ENCODE assay signal across 1 cellular context in the genomic region with DNA sequence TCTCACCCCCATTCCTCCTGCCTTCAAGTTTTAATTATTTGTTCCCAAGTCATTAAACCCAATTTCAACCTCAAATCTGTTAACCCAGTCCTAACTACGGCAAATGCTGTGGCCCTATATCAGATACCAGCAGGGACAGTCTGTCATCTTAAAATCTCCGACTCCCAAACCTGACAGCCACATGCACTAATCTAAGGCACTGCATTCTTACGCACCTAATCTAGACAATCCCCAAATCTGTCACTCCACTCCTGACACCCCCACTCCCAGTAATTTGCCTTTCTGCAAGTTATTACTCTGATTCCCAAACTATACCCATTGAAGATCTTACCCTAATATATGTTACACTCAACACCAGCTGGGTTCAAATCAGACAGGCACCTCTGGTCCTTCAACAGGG.
TF ChIP-seq lines count a peak whose summit lies in the region.

No MANE protein-coding gene starts in this region.

TF ChIP-seq in K562, 482 proteins besides CTCF, POLR2A, EP300 and RAD21 (continues in another document):
- peak in 1 of 2 experiments; percentile 70; a peak in 2 of 4 replicates for TF ChIP-seq RCOR1 (IDR thresholded peaks at IDR 0.05; ENCODE audit: borderline replicate concordance in 1 of 2, low read depth in 2 of 2, low read length in 2 of 2)
- TF ChIP-seq MAFG (tag; conservative IDR thresholded peaks at IDR 0.05), result no peak
- TF ChIP-seq KDM1A (IDR thresholded peaks at IDR 0.05), result peak; percentile 89 to 91
- TF ChIP-seq RBM17 (IDR thresholded peaks at IDR 0.05; ENCODE audit: borderline replicate concordance, low read depth, low read length), result no peak
- TF ChIP-seq HMG20B (CRISPR knock-in tag; IDR thresholded peaks at IDR 0.05), result no peak
- TF ChIP-seq, protein P1, sequence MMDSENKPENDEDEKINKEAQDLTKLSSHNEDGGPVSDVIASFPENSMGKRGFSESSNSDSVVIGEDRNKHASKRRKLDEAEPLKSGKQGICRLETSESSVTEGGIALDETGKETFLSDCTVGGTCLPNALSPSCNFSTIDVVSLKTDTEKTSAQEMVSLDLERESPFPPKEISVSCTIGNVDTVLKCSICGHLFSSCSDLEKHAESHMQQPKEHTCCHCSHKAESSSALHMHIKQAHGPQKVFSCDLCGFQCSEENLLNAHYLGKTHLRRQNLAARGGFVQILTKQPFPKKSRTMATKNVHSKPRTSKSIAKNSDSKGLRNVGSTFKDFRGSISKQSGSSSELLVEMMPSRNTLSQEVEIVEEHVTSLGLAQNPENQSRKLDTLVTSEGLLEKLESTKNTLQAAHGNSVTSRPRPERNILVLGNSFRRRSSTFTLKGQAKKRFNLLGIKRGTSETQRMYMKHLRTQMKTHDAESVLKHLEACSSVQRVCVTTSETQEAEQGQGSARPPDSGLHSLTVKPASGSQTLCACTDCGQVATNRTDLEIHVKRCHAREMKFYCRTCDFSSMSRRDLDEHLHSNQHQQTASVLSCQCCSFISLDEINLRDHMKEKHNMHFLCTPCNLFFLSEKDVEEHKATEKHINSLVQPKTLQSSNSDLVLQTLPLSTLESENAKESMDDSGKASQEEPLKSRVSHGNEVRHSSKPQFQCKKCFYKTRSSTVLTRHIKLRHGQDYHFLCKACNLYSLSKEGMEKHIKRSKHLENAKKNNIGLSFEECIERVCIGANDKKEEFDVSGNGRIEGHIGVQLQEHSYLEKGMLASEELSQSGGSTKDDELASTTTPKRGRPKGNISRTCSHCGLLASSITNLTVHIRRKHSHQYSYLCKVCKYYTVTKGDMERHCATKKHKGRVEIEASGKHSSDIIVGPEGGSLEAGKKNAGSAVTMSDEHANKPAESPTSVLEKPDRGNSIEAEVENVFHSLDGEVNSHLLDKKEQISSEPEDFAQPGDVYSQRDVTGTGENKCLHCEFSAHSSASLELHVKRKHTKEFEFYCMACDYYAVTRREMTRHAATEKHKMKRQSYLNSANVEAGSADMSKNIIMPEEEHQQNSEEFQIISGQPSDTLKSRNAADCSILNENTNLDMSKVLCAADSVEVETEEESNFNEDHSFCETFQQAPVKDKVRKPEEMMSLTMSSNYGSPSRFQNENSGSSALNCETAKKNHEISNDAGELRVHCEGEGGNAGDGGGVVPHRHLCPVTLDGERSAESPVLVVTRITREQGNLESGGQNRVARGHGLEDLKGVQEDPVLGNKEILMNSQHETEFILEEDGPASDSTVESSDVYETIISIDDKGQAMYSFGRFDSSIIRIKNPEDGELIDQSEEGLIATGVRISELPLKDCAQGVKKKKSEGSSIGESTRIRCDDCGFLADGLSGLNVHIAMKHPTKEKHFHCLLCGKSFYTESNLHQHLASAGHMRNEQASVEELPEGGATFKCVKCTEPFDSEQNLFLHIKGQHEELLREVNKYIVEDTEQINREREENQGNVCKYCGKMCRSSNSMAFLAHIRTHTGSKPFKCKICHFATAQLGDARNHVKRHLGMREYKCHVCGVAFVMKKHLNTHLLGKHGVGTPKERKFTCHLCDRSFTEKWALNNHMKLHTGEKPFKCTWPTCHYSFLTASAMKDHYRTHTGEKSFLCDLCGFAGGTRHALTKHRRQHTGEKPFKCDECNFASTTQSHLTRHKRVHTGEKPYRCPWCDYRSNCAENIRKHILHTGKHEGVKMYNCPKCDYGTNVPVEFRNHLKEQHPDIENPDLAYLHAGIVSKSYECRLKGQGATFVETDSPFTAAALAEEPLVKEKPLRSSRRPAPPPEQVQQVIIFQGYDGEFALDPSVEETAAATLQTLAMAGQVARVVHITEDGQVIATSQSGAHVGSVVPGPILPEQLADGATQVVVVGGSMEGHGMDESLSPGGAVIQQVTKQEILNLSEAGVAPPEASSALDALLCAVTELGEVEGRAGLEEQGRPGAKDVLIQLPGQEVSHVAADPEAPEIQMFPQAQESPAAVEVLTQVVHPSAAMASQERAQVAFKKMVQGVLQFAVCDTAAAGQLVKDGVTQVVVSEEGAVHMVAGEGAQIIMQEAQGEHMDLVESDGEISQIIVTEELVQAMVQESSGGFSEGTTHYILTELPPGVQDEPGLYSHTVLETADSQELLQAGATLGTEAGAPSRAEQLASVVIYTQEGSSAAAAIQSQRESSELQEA (IDR thresholded peaks at IDR 0.05; ENCODE audit: low read depth), result no peak
- no peak for TF ChIP-seq SAFB (IDR thresholded peaks at IDR 0.05; ENCODE audit: borderline replicate concordance, low read depth, low read length)
- no peak for TF ChIP-seq SNRNP70 (optimal IDR thresholded peaks at IDR 0.05; ENCODE audit: low read depth, low read length)
- TF ChIP-seq ZNF436 (CRISPR knock-in tag; IDR thresholded peaks at IDR 0.05), result no peak
- TF ChIP-seq HCFC1 (IDR thresholded peaks at IDR 0.05; ENCODE audit: low read depth, low read length), result no peak
- TF ChIP-seq, protein P2, sequence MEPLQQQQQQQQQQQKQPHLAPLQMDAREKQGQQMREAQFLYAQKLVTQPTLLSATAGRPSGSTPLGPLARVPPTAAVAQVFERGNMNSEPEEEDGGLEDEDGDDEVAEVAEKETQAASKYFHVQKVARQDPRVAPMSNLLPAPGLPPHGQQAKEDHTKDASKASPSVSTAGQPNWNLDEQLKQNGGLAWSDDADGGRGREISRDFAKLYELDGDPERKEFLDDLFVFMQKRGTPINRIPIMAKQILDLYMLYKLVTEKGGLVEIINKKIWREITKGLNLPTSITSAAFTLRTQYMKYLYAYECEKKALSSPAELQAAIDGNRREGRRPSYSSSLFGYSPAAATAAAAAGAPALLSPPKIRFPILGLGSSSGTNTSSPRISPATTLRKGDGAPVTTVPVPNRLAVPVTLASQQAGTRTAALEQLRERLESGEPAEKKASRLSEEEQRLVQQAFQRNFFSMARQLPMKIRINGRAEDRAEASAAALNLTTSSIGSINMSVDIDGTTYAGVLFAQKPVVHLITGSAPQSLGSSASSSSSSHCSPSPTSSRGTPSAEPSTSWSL (CRISPR knock-in tag; IDR thresholded peaks at IDR 0.05; ENCODE audit: borderline replicate concordance), result no peak
- TF ChIP-seq, protein P3, sequence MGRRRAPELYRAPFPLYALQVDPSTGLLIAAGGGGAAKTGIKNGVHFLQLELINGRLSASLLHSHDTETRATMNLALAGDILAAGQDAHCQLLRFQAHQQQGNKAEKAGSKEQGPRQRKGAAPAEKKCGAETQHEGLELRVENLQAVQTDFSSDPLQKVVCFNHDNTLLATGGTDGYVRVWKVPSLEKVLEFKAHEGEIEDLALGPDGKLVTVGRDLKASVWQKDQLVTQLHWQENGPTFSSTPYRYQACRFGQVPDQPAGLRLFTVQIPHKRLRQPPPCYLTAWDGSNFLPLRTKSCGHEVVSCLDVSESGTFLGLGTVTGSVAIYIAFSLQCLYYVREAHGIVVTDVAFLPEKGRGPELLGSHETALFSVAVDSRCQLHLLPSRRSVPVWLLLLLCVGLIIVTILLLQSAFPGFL (CRISPR knock-in tag; IDR thresholded peaks at IDR 0.05), result no peak
- TF ChIP-seq TBP (optimal IDR thresholded peaks at IDR 0.05; ENCODE audit: low read depth, low read length), result no peak
- TF ChIP-seq, protein P4, sequence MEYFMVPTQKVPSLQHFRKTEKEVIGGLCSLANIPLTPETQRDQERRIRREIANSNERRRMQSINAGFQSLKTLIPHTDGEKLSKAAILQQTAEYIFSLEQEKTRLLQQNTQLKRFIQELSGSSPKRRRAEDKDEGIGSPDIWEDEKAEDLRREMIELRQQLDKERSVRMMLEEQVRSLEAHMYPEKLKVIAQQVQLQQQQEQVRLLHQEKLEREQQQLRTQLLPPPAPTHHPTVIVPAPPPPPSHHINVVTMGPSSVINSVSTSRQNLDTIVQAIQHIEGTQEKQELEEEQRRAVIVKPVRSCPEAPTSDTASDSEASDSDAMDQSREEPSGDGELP (CRISPR knock-in tag; IDR thresholded peaks at IDR 0.05; ENCODE audit: borderline replicate concordance), result no peak
- TF ChIP-seq ZNF24 (IDR thresholded peaks at IDR 0.05), result no peak
- no peak for TF ChIP-seq EGR1 (conservative IDR thresholded peaks at IDR 0.05)
- no peak for TF ChIP-seq ZNF707 (CRISPR knock-in tag; conservative IDR thresholded peaks at IDR 0.05)
- no peak for TF ChIP-seq RBBP5 (IDR thresholded peaks at IDR 0.05; ENCODE audit: borderline replicate concordance, insufficient read depth, low read length, poor library complexity, severe bottlenecking)
- TF ChIP-seq RBM14 (IDR thresholded peaks at IDR 0.05; ENCODE audit: borderline replicate concordance, insufficient read depth, low read depth, low read length), result no peak
- TF ChIP-seq DACH1 (IDR thresholded peaks at IDR 0.05; ENCODE audit: partially characterized antibody), result no peak
- TF ChIP-seq, protein P5, sequence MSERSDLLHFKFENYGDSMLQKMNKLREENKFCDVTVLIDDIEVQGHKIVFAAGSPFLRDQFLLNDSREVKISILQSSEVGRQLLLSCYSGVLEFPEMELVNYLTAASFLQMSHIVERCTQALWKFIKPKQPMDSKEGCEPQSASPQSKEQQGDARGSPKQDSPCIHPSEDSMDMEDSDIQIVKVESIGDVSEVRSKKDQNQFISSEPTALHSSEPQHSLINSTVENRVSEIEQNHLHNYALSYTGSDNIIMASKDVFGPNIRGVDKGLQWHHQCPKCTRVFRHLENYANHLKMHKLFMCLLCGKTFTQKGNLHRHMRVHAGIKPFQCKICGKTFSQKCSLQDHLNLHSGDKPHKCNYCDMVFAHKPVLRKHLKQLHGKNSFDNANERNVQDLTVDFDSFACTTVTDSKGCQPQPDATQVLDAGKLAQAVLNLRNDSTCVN (CRISPR knock-in tag; IDR thresholded peaks at IDR 0.05), result 0 out of 2 replicates have a peak, but pooled peaks have one; percentile 2
- TF ChIP-seq, protein P6, sequence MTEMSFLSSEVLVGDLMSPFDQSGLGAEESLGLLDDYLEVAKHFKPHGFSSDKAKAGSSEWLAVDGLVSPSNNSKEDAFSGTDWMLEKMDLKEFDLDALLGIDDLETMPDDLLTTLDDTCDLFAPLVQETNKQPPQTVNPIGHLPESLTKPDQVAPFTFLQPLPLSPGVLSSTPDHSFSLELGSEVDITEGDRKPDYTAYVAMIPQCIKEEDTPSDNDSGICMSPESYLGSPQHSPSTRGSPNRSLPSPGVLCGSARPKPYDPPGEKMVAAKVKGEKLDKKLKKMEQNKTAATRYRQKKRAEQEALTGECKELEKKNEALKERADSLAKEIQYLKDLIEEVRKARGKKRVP (CRISPR knock-in tag; IDR thresholded peaks at IDR 0.05), result no peak
- no peak for TF ChIP-seq KAT2B (IDR thresholded peaks at IDR 0.05; ENCODE audit: low read depth, low read length)
- no peak for TF ChIP-seq SIX5 (IDR thresholded peaks at IDR 0.05; ENCODE audit: borderline replicate concordance in 1 of 2, insufficient read depth in 1 of 2, low read depth in 1 of 2, low read length in 2 of 2)
- peak; percentile 69 for TF ChIP-seq CBFA2T3 (IDR thresholded peaks at IDR 0.05)
- TF ChIP-seq PRMT5 (CRISPR knock-in tag; IDR thresholded peaks at IDR 0.05), result no peak
- no peak for TF ChIP-seq POLR3G (IDR thresholded peaks at IDR 0.05; ENCODE audit: extremely low read depth, insufficient read length, insufficient replicate concordance)
- peak in 1 of 2 experiments; percentile 56; a peak in 2 of 4 replicates for TF ChIP-seq HDAC1 (IDR thresholded peaks at IDR 0.05)
- TF ChIP-seq, protein P7, sequence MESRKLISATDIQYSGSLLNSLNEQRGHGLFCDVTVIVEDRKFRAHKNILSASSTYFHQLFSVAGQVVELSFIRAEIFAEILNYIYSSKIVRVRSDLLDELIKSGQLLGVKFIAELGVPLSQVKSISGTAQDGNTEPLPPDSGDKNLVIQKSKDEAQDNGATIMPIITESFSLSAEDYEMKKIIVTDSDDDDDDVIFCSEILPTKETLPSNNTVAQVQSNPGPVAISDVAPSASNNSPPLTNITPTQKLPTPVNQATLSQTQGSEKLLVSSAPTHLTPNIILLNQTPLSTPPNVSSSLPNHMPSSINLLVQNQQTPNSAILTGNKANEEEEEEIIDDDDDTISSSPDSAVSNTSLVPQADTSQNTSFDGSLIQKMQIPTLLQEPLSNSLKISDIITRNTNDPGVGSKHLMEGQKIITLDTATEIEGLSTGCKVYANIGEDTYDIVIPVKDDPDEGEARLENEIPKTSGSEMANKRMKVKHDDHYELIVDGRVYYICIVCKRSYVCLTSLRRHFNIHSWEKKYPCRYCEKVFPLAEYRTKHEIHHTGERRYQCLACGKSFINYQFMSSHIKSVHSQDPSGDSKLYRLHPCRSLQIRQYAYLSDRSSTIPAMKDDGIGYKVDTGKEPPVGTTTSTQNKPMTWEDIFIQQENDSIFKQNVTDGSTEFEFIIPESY (CRISPR knock-in tag; IDR thresholded peaks at IDR 0.05), result no peak
- peak; percentile 30 for TF ChIP-seq CBFA2T2 (conservative IDR thresholded peaks at IDR 0.05)
- TF ChIP-seq CC2D1A (IDR thresholded peaks at IDR 0.05), result no peak
- no peak for TF ChIP-seq TCF7 (IDR thresholded peaks at IDR 0.05; ENCODE audit: borderline replicate concordance)
- TF ChIP-seq FOXK1 (CRISPR knock-in tag; IDR thresholded peaks at IDR 0.05; ENCODE audit: borderline replicate concordance), result no peak
- TF ChIP-seq, protein P8, sequence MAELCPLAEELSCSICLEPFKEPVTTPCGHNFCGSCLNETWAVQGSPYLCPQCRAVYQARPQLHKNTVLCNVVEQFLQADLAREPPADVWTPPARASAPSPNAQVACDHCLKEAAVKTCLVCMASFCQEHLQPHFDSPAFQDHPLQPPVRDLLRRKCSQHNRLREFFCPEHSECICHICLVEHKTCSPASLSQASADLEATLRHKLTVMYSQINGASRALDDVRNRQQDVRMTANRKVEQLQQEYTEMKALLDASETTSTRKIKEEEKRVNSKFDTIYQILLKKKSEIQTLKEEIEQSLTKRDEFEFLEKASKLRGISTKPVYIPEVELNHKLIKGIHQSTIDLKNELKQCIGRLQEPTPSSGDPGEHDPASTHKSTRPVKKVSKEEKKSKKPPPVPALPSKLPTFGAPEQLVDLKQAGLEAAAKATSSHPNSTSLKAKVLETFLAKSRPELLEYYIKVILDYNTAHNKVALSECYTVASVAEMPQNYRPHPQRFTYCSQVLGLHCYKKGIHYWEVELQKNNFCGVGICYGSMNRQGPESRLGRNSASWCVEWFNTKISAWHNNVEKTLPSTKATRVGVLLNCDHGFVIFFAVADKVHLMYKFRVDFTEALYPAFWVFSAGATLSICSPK (IDR thresholded peaks at IDR 0.05; ENCODE audit: borderline replicate concordance), result no peak
- TF ChIP-seq, protein P9, sequence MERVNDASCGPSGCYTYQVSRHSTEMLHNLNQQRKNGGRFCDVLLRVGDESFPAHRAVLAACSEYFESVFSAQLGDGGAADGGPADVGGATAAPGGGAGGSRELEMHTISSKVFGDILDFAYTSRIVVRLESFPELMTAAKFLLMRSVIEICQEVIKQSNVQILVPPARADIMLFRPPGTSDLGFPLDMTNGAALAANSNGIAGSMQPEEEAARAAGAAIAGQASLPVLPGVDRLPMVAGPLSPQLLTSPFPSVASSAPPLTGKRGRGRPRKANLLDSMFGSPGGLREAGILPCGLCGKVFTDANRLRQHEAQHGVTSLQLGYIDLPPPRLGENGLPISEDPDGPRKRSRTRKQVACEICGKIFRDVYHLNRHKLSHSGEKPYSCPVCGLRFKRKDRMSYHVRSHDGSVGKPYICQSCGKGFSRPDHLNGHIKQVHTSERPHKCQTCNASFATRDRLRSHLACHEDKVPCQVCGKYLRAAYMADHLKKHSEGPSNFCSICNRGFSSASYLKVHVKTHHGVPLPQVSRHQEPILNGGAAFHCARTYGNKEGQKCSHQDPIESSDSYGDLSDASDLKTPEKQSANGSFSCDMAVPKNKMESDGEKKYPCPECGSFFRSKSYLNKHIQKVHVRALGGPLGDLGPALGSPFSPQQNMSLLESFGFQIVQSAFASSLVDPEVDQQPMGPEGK (CRISPR knock-in tag; IDR thresholded peaks at IDR 0.05; ENCODE audit: borderline replicate concordance), result no peak
